Comparison of ENCODE assay signal across 1 cellular context in the genomic region with DNA sequence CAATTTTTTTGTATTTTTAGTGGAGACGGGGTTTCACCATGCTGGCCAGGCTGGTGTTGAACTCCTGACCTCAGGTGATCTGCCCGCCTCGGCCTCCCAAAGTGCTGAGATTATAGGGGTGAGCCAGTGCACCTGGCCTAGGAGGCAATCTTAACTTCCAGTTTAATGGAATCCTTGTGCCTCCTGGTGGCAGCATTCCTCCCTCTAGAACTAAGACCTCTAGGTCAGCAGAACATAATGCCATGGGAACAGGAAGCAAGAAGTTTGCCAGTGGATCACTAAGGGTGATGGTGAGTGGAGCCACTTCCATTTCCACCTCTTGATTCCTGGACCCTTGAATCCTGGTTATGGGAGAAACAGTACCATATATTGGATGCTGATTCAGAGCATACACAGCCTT.
TF ChIP-seq lines count a peak whose summit lies in the region.
"Not testable (repeated sequence)": the region's sequence is repeated elsewhere in the genome, so short reads cannot be mapped to it uniquely, and the experiment has no call there.

No MANE protein-coding gene starts in this region.

TF ChIP-seq in HepG2, 621 proteins besides CTCF, POLR2A, EP300 and RAD21:
- TF ChIP-seq HOXA5 (CRISPR knock-in tag; IDR thresholded peaks at IDR 0.05) (0 out of 2 replicates have a peak, but pooled peaks have one; percentile 26), CREB1 (CRISPR knock-in tag; IDR thresholded peaks at IDR 0.05) (0 out of 2 replicates have a peak, but pooled peaks have one; percentile 13), STAG1 (CRISPR knock-in tag; IDR thresholded peaks at IDR 0.05) (peak; percentile 74), TEAD3 (CRISPR knock-in tag; optimal IDR thresholded peaks at IDR 0.05; ENCODE audit: borderline replicate concordance) (peak; percentile 63), MED1 (CRISPR knock-in tag; IDR thresholded peaks at IDR 0.05) (0 out of 2 replicates have a peak, but pooled peaks have one; percentile 41), SMC3 (IDR thresholded peaks at IDR 0.05; ENCODE audit: low read length) (peak; percentile 55; the same call in 1 of the 2 replicates), MAFK (conservative IDR thresholded peaks at IDR 0.05 in 1 of 2, IDR thresholded peaks at IDR 0.05 in 1 of 2; ENCODE audit: low read length in 2 of 2) (peak; percentile 32 to 42; a peak in 2 of 4 replicates), ZNF605 (CRISPR knock-in tag; IDR thresholded peaks at IDR 0.05) (0 out of 2 replicates have a peak, but pooled peaks have one; percentile 44)
- not testable (repeated sequence) for TF ChIP-seq CREB1 (IDR thresholded peaks at IDR 0.05)
- TF ChIP-seq, protein P1, sequence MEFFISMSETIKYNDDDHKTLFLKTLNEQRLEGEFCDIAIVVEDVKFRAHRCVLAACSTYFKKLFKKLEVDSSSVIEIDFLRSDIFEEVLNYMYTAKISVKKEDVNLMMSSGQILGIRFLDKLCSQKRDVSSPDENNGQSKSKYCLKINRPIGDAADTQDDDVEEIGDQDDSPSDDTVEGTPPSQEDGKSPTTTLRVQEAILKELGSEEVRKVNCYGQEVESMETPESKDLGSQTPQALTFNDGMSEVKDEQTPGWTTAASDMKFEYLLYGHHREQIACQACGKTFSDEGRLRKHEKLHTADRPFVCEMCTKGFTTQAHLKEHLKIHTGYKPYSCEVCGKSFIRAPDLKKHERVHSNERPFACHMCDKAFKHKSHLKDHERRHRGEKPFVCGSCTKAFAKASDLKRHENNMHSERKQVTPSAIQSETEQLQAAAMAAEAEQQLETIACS (CRISPR knock-in tag; IDR thresholded peaks at IDR 0.05), result 0 out of 2 replicates have a peak, but pooled peaks have one; percentile 27
